Comparison of ENCODE assay signal across 8 cellular contexts in the genomic region with DNA sequence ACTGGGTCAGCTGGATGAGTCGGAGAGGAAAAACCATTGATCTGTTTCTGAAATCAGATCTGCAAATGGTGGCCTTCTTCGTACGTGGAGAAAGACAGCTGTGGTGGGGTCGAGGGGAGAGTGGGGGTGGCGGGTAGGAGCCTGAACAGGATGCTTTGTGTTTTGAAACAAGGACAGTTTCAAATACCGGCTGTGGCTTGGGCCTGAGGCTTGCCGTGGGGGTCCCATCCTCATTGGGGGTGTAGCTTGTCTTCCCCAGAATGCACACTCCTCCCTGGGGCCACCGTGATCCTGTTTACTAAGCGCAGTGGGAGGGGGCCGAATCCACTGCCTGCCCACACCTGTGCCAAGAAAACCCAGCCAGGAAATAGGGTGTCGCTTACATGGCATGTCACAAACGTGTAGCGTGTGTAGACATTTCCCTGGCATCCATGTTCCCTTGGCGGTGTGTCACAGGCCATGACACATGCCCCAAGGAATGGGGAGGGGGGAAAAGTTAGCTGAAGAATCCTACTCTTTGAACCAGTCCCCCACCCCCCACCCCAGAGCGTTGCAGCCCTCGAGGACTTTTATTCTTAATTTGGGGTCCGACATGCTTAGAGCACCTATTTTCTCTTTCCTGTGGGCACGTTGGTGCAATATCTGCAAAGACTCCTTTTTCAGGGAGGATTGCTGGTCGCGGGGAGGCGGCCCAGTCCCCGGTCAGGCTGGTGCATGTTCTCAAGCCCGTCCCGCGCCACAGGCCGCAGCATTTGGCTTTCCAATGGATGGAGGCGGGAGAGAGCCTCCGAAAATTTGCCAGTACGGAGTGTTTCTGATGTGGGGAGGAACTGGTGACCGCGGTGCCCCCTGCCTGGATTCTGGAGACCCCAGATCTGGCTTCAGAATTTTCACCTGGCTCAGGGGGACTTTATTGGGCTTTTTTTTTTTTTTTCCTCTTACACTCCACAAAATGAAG. TPM values are rescaled to one million over a fixed set of nuclear protein-coding genes. Genes with fewer than 3 reads are reported as not detected.
A peak's percentile ranks its signal among the peaks of the same experiment; 100 is the strongest.
DNase-seq lines count a peak whose midpoint lies in the region; ATAC-seq and TF ChIP-seq lines count a peak whose summit lies in the region.

No MANE protein-coding gene starts in this region.

- no peak for TF ChIP-seq POLR2A in heart left ventricle (IDR thresholded peaks at IDR 0.05)

- CTCF ChIA-PET in T-cell (lab: Charles Lee), result interaction anchor here in 1 of 2 donors (0.6 to 0.7 kb wide), 4 partner anchors 22 to 724 kb away, joined by 3 to 12 read pairs (median 4); no protein-coding TSS in a partner anchor

- intact Hi-C loops in heart left ventricle (cut with DNase I), result loop anchor here in 4 of 10 donors (5.0 to 10.0 kb wide), 5 partner anchors 36 to 178 kb away; no protein-coding TSS in a partner anchor
- intact Hi-C loops in cardiac septum (cut with DNase I), result loop anchor here (5.0 kb wide), 1 partner anchor 46 kb away; no protein-coding TSS in a partner anchor

- H3K27me3 Mint-ChIP-seq in T-cell (no peaks in the 10 kb centered on the region), neural crest cell (ENCODE audit: low read depth) (peaks cover 23% of the 10 kb centered on the region)

- H3K36me3 Mint-ChIP-seq in T-cell (peaks cover 12% of the 10 kb centered on the region), neural crest cell (ENCODE audit: low read depth) (no peaks in the 10 kb centered on the region)

- POLR2A ChIA-PET in T-cell (lab: Charles Lee), result interaction anchor here (0.6 to 2.0 kb wide), 5 partner anchors 23 to 151 kb away, joined by 3 to 11 read pairs (median 4); no protein-coding TSS in a partner anchor

- H3K4me3 ChIP-seq in heart left ventricle, result peak overlapping the region; percentile 54 to 96 (median 78)

- no peaks in the 10 kb centered on the region for H3K36me3 ChIP-seq in heart left ventricle

- peaks cover 58 to 70% (median 67%) of the 10 kb centered on the region in 3 donors for H3K4me1 Mint-ChIP-seq in T-cell
- peaks cover 47% of the 10 kb centered on the region for H3K4me1 Mint-ChIP-seq in neural crest cell

- ATAC-seq in heart left ventricle, result peak in 1 of 4 donors; percentile 3
- ATAC-seq in T-cell (replicated peaks in 1 of 4), result peak in 1 of 4 experiments; percentile 6
- no peak for ATAC-seq in HG03457 (IDR thresholded peaks at IDR 0.05; ENCODE audit: unreplicated experiment)
- no peak for ATAC-seq in HG03460 (IDR thresholded peaks at IDR 0.05; ENCODE audit: unreplicated experiment)

- TF ChIP-seq CTCF in heart left ventricle (IDR thresholded peaks at IDR 0.05) (no peak), neural crest cell (conservative IDR thresholded peaks at IDR 0.05) (no peak)

- no peaks in the 10 kb centered on the region for H3K9me3 ChIP-seq in heart left ventricle

- H3K9me3 Mint-ChIP-seq in T-cell (peaks cover 3 to 10% (median 4%) of the 10 kb centered on the region in 3 donors), neural crest cell (no peaks in the 10 kb centered on the region)

- peak overlapping the region in 10 of 12 donors; percentile 78 to 96 (median 81) for H3K27ac ChIP-seq in heart left ventricle
- H3K27ac ChIP-seq in epithelial cell of prostate, result peak overlapping the region; percentile 97

- H3K27ac Mint-ChIP-seq in T-cell, result peak overlapping the region; percentile 84 to 90
- H3K27ac Mint-ChIP-seq in neural crest cell (ENCODE audit: unreplicated experiment), result peak overlapping the region; percentile 36

- 46 to 60% (median 55%) methylated on average over 24 to 31 of the region's 31 CpGs for WGBS in heart left ventricle, 4 donors

- H3K4me3 Mint-ChIP-seq in T-cell, result peak overlapping the region; percentile 87 to 97 (median 89)
- H3K4me3 Mint-ChIP-seq in neural crest cell, result peak overlapping the region; percentile 91

- H3K4me1 ChIP-seq in heart left ventricle, result peaks cover 0 to 53% (median 21%) of the 10 kb centered on the region in 12 donors

- no peaks in the 10 kb centered on the region for H3K27me3 ChIP-seq in heart left ventricle

- DNase-seq in heart left ventricle (peak in 1 of 5 donors; percentile 69), cardiac septum (ENCODE audit: low spot score) (no peak), T-cell (peak in 14 of 34 experiments; percentile 11 to 48 (median 26)), epithelial cell of prostate (ENCODE audit: low read depth, low spot score) (peak; percentile 54), neural crest cell (ENCODE audit: low read depth, low spot score) (no peak), retina (no peak)

RNA-seq across cellular contexts. Expression of gene CMIP, which starts 2.0 kb away (rescaled TPM):
- total RNA-seq in heart left ventricle (10 to 100 TPM in 6 of 9 donors, 1 to 10 TPM in 3; 7.6 to 48.8 (median 16.3) TPM), cardiac septum (19.8 TPM), T-cell (10 to 100 TPM; 39.8 to 55.9 (median 42.6) TPM), neural crest cell (41.2 and 44.6 TPM in 2 replicates)
- 1 to 10 TPM; 4.1 to 9.2 TPM for polyA plus RNA-seq in heart left ventricle
